10 cellular contexts compared by ENCODE assay signal in the genomic region with DNA sequence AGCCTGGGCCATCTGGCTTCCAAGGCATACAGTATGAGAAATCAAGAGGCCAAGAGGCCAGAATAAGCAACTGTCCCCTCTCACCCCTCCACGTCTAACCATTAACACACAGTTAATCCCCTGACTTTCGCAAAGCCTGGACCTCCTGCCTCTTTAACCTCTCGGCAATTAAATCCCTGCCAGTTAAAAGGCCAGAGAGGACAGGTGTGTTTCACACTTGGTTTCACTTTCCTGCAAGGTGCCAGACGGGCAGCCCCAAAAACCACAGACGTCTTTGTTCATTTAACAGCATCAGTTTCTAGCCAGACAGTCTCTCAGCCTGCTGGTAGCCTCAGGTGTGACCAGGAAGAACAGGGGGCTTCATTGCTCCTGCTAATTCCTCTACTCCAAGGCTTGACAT.
DNase-seq lines count a peak whose midpoint lies in the region; ATAC-seq and TF ChIP-seq lines count a peak whose summit lies in the region.
"Had no signal": no experiment of that assay in that cellular context is flagged by ENCODE, and none has a peak within 500 bp of the region (broad histone marks: within the 10 kb centered on the region; RNA-seq: fewer than 3 reads in every experiment).

No MANE protein-coding gene starts in this region.

- H3K79me2 ChIP-seq in mammary epithelial cell (ENCODE audit: insufficient read depth, low read length), result no peaks in the 10 kb centered on the region

- H3K4me3 ChIP-seq in mammary epithelial cell (replicated peaks in 1 of 3; ENCODE audit: insufficient read depth in 1 of 3, low read depth in 2 of 3, low read length in 3 of 3) (no peak overlapping the region), adrenal gland (no peak overlapping the region), gastrocnemius medialis (no peak overlapping the region)

- DNase-seq in NCI-H187 treated with DMSO at 0.1 percent for 48 hours (lab: John Stamatoyannopoulos, UW), result peak; percentile 62
- DNase-seq in ecto neural progenitor cell (ENCODE audit: low spot score), result peak; percentile 37
- DNase-seq in mammary epithelial cell, result no peak
- no peak for DNase-seq in adrenal gland
- no peak for DNase-seq in SIG-M5 (lab: John Stamatoyannopoulos, UW)
- DNase-seq in gastrocnemius medialis, result no peak
- DNase-seq: activated CD4-positive, alpha-beta T cell treated with anti-CD3 and anti-CD28 coated beads, Interleukin-2, amount 50 U/mL, for 4 hours; midbrain had no signal

- ATAC-seq in GM18909 (IDR thresholded peaks at IDR 0.05; ENCODE audit: poor library complexity, unreplicated experiment) (peak; percentile 80), HG02678 (IDR thresholded peaks at IDR 0.05; ENCODE audit: unreplicated experiment) (peak; percentile 91), gastrocnemius medialis (no peak)

- TF ChIP-seq CTCF in mammary epithelial cell (conservative IDR thresholded peaks at IDR 0.05 in 1 of 2, IDR thresholded peaks at IDR 0.05 in 1 of 2; ENCODE audit: extremely low read depth in 1 of 2, insufficient read depth in 1 of 2, low read depth in 1 of 2, low read length in 2 of 2) (no peak), adrenal gland (IDR thresholded peaks at IDR 0.05) (no peak), gastrocnemius medialis (IDR thresholded peaks at IDR 0.05 in 4 of 5, conservative IDR thresholded peaks at IDR 0.05 in 1 of 5) (no peak)

- dilution Hi-C loops in mammary epithelial cell (cut with HindIII; ENCODE audit: low sequenced_read_pairs), result no loop called here

- TF ChIP-seq POLR2A in adrenal gland (IDR thresholded peaks at IDR 0.05) (no peak), gastrocnemius medialis (IDR thresholded peaks at IDR 0.05) (no peak)

- H3K36me3 ChIP-seq in mammary epithelial cell (ENCODE audit: insufficient read depth, low read length), result no peaks in the 10 kb centered on the region
- H3K36me3 ChIP-seq in adrenal gland (replicated peaks in 1 of 2), result no peaks in the 10 kb centered on the region
- no peaks in the 10 kb centered on the region for H3K36me3 ChIP-seq in gastrocnemius medialis

- CTCF ChIA-PET in mammary epithelial cell (lab: Charles Lee; ENCODE audit: low non-redundant PET), result no interaction called here

- WGBS in mammary epithelial cell (ENCODE audit: low coverage, missing lambda C conversion rate), result 90% methylated on average over 3 of the region's 5 CpGs
- WGBS in adrenal gland, 4 donors, result 77 to 88% (median 86%) methylated on average over 5 of the region's 5 CpGs

- H3K9me3 ChIP-seq in mammary epithelial cell (replicated peaks; ENCODE audit: insufficient read depth, low read length) (no peaks in the 10 kb centered on the region), adrenal gland (replicated peaks in 1 of 3) (no peaks in the 10 kb centered on the region), gastrocnemius medialis (no peaks in the 10 kb centered on the region)

- no TSS peak for BruUV-seq in mammary epithelial cell (replicated peaks; lab: Mats Ljungman, UMichigan)

- H3K27me3 ChIP-seq in mammary epithelial cell (ENCODE audit: insufficient read depth, low read length), result no peaks in the 10 kb centered on the region
- no peaks in the 10 kb centered on the region for H3K27me3 ChIP-seq in adrenal gland
- H3K27me3 ChIP-seq in gastrocnemius medialis, result no peaks in the 10 kb centered on the region

- intact Hi-C loops in mammary epithelial cell (cut with micrococcal nuclease), result no loop called here
- intact Hi-C loops in adrenal gland (cut with DNase I), result no loop called here
- intact Hi-C loops in gastrocnemius medialis (cut with DNase I; ENCODE audit: low total_unique reads), result no loop called here

- no peak overlapping the region for H3K9ac ChIP-seq in mammary epithelial cell (ENCODE audit: insufficient read depth, low read length)

- in situ Hi-C loops in mammary epithelial cell (cut with MboI; ENCODE audit: low sequenced_read_pairs in 2 of 2), result no loop called here
- in situ Hi-C loops in gastrocnemius medialis (cut with MboI; ENCODE audit: low sequenced_read_pairs in 4 of 4), result no loop called here

- H3K27ac ChIP-seq in mammary epithelial cell (ENCODE audit: insufficient read depth, low read depth, low read length) (no peak overlapping the region), adrenal gland (no peak overlapping the region), gastrocnemius medialis (no peak overlapping the region)

- no peaks in the 10 kb centered on the region for H4K20me1 ChIP-seq in mammary epithelial cell (ENCODE audit: insufficient read depth, low read length)

- H3K4me1 ChIP-seq in mammary epithelial cell (ENCODE audit: insufficient read depth, low read length), result no peaks in the 10 kb centered on the region
- no peaks in the 10 kb centered on the region for H3K4me1 ChIP-seq in adrenal gland (replicated peaks in 1 of 2)
- H3K4me1 ChIP-seq in gastrocnemius medialis, result peaks cover 0 to 19% of the 10 kb centered on the region in 2 donors

- H2AFZ ChIP-seq in mammary epithelial cell (ENCODE audit: low read depth, low read length), result no peak overlapping the region

- H3K4me2 ChIP-seq in mammary epithelial cell (ENCODE audit: insufficient read depth, low read depth, low read length), result no peak overlapping the region

Comparison
In these comparisons a context has a peak if more than half of its experiments do, and no peak if none do; other contexts are left out.
1. ATAC-seq: peak in GM18909 (single experiment) and HG02678 (single experiment); none in gastrocnemius medialis (0 of 2).
2. DNase-seq: peak in NCI-H187 treated with DMSO at 0.1 percent for 48 hours (single experiment) and ecto neural progenitor cell (single experiment); none in mammary epithelial cell (single experiment), adrenal gland (0 of 7), SIG-M5 (single experiment) and gastrocnemius medialis (0 of 2).